ENCODE assay signal across 18 cellular contexts in the genomic region with DNA sequence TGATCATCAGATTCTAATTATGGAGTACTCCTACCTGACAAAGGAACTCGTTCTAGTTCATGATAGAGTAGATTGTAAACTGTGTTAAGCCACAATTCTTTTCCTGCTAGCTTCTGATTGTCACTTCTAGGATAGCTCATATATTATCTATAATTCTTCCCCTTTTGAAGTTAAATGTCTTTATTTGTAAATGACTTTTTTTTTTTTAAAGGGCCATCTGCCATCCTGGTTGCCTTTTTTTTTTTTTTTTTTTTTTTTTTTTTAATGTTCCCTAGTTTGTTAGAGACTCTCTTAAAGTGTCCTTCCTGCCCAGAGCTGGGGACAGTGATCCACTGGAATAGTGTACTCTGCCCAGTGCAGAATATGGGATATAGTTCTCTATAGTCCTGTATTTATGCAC. TPM values are rescaled to one million over a fixed set of nuclear protein-coding genes. Genes with fewer than 3 reads are reported as not detected.
DNase-seq lines count a peak whose midpoint lies in the region; ATAC-seq, FAIRE-seq and TF ChIP-seq lines count a peak whose summit lies in the region.
"Had no signal": no experiment of that assay in that cellular context is flagged by ENCODE, and none has a peak within 500 bp of the region (broad histone marks: within the 10 kb centered on the region; RNA-seq: fewer than 3 reads in every experiment).

No MANE protein-coding gene starts in this region.

- ATAC-seq in psoas muscle = no peak
- ATAC-seq: body of pancreas, left lung, right cardiac atrium had no signal

- H3K27ac ChIP-seq in psoas muscle = peak overlapping the region; percentile 43
- H3K27ac ChIP-seq: body of pancreas, left lung had no signal

- peaks cover 69% of the 10 kb centered on the region for H3K4me1 Mint-ChIP-seq in activated T-cell treated with anti-CD3 and anti-CD28 coated beads, Interleukin-2, amount 50 U/mL, for 24 hours (ENCODE audit: low read depth)
- peaks cover 61% of the 10 kb centered on the region for H3K4me1 Mint-ChIP-seq in dendritic cell treated with granulocyte-macrophage colony-stimulating factor and Interleukin-4, amounts not matched to agents 40 ng/mL and 50 ng/mL, for 4 days (ENCODE audit: low read depth)

- H3K9me3 ChIP-seq in psoas muscle = no peaks in the 10 kb centered on the region
- H3K9me3 ChIP-seq: body of pancreas, left lung had no signal

- peaks cover 84% of the 10 kb centered on the region for H3K36me3 Mint-ChIP-seq in activated T-cell treated with anti-CD3 and anti-CD28 coated beads, Interleukin-2, amount 50 U/mL, for 24 hours (ENCODE audit: low read depth)
- H3K36me3 Mint-ChIP-seq in dendritic cell treated with granulocyte-macrophage colony-stimulating factor and Interleukin-4, amounts not matched to agents 40 ng/mL and 50 ng/mL, for 4 days (ENCODE audit: low read depth) = peaks cover 58% of the 10 kb centered on the region

- H3K27me3 Mint-ChIP-seq in activated T-cell treated with anti-CD3 and anti-CD28 coated beads, Interleukin-2, amount 50 U/mL, for 24 hours = no peaks in the 10 kb centered on the region
- no peaks in the 10 kb centered on the region for H3K27me3 Mint-ChIP-seq in dendritic cell treated with granulocyte-macrophage colony-stimulating factor and Interleukin-4, amounts not matched to agents 40 ng/mL and 50 ng/mL, for 4 days

- no peaks in the 10 kb centered on the region for H3K27me3 ChIP-seq in psoas muscle (ENCODE audit: insufficient read depth in 3 of 3, low read length in 2 of 3)
- H3K27me3 ChIP-seq: body of pancreas, left lung, MG63 had no signal

- H3K4me1 ChIP-seq in psoas muscle = peaks cover 37% of the 10 kb centered on the region

- peaks cover 0 to 28% of the 10 kb centered on the region in 2 donors for H3K36me3 ChIP-seq in psoas muscle (ENCODE audit: insufficient read depth in 1 of 2, low read depth in 1 of 2)

- peak overlapping the region; percentile 28 for H3K4me3 Mint-ChIP-seq in activated T-cell treated with anti-CD3 and anti-CD28 coated beads, Interleukin-2, amount 50 U/mL, for 24 hours
- H3K4me3 Mint-ChIP-seq in dendritic cell treated with granulocyte-macrophage colony-stimulating factor and Interleukin-4, amounts not matched to agents 40 ng/mL and 50 ng/mL, for 4 days = no peak overlapping the region
- H3K4me3 Mint-ChIP-seq: nephron progenitor cell had no signal

- DNase-seq in activated T-cell treated with anti-CD3 and anti-CD28 coated beads, Interleukin-2, amount 50 U/mL, for 24 hours = no peak
- no peak for DNase-seq in activated T-cell treated with anti-CD3 and anti-CD28 coated beads, Interleukin-2, amount 50 U/mL, for 1 hour
- DNase-seq in NCI-H2171 treated with DMSO at 0.1 percent for 48 hours (lab: John Stamatoyannopoulos, UW) (peak; percentile 58), psoas muscle (no peak), GM12891 (ENCODE audit: insufficient read length, low spot score) (no peak), cerebellum (ENCODE audit: low spot score) (no peak), GM13976 (ENCODE audit: low spot score) (no peak)
- DNase-seq: ACHN; activated CD4-positive, alpha-beta T cell treated with anti-CD3 and anti-CD28 coated beads for 4 hours; body of pancreas; left lung; NCI-H2029; nephron progenitor cell; right cardiac atrium had no signal

- 6 to 19% (median 18%) methylated on average over 1 of the region's 1 CpG for WGBS in psoas muscle, 3 donors

- in situ Hi-C loops in GM13976 (cut with MboI; ENCODE audit: low sequenced_read_pairs, unreplicated experiment) = no loop called here

- no peak for TF ChIP-seq POLR2A in GM12891 (IDR thresholded peaks at IDR 0.05; ENCODE audit: low read depth, low read length)

- TF ChIP-seq CTCF in psoas muscle (IDR thresholded peaks at IDR 0.05) (no peak), GM13976 (IDR thresholded peaks at IDR 0.05; ENCODE audit: borderline replicate concordance, control extremely low read depth, extremely low read depth, insufficient read depth, missing control alignments) (no peak)

- H3K9me3 Mint-ChIP-seq in activated T-cell treated with anti-CD3 and anti-CD28 coated beads, Interleukin-2, amount 50 U/mL, for 24 hours = no peaks in the 10 kb centered on the region
- no peaks in the 10 kb centered on the region for H3K9me3 Mint-ChIP-seq in dendritic cell treated with granulocyte-macrophage colony-stimulating factor and Interleukin-4, amounts not matched to agents 40 ng/mL and 50 ng/mL, for 4 days
- H3K9me3 Mint-ChIP-seq: activated T-helper 2 cell treated with anti-CD3 and anti-CD28 coated beads, Interferon-gamma antibody, Interleukin-2, Interleukin-4, amounts not matched to agents 10 μg/mL and 5 μg/mL and 100 μg/mL, durations not matched to agents 14 hours and 24 hours and 36 hours had no signal

- intact Hi-C loops in dendritic cell treated with granulocyte-macrophage colony-stimulating factor and Interleukin-4, amounts not matched to agents 40 ng/mL and 50 ng/mL, for 4 days (cut with micrococcal nuclease) = no loop called here
- intact Hi-C loops in psoas muscle (cut with DNase I) = no loop called here

- no peak for FAIRE-seq in GM12891 (lab: Jason Lieb, UNC)
- FAIRE-seq: D721Med had no signal

- H3K4me3 ChIP-seq in psoas muscle = no peak overlapping the region
- H3K4me3 ChIP-seq: body of pancreas, left lung, MG63 had no signal

- peak overlapping the region; percentile 74 for H3K27ac Mint-ChIP-seq in activated T-cell treated with anti-CD3 and anti-CD28 coated beads, Interleukin-2, amount 50 U/mL, for 24 hours
- peak overlapping the region; percentile 27 for H3K27ac Mint-ChIP-seq in dendritic cell treated with granulocyte-macrophage colony-stimulating factor and Interleukin-4, amounts not matched to agents 40 ng/mL and 50 ng/mL, for 4 days

TF ChIP-seq in GM12891, 5 proteins besides CTCF, POLR2A, EP300 and RAD21:
- TF ChIP-seq SPI1 (IDR thresholded peaks at IDR 0.05; ENCODE audit: low read depth, low read length) (no peak), POU2F2 (IDR thresholded peaks at IDR 0.05; ENCODE audit: low read depth, low read length) (no peak), PAX5 (IDR thresholded peaks at IDR 0.05; ENCODE audit: insufficient read depth, low read length, severe bottlenecking) (no peak), TAF1 (IDR thresholded peaks at IDR 0.05; ENCODE audit: low read depth, low read length) (no peak), POLR2AphosphoS5 (IDR thresholded peaks at IDR 0.05; ENCODE audit: low read depth, low read length) (no peak)
TF ChIP-seq in GM12891: peak in this region for 0.

RNA-seq across cellular contexts. Expression of gene CHAMP1, which starts 4.3 kb away (rescaled TPM):
- total RNA-seq in psoas muscle (10 to 100 TPM; 11.6 to 14.8 (median 13.0) TPM), cerebellum (9.3 TPM)
- 10 to 100 TPM in 1 of 3 donors, 1 to 10 TPM in 2; 4.7 to 11.7 (median 9.6) TPM for polyA plus RNA-seq in psoas muscle
- polyA plus RNA-seq in GM12891 (2012; ENCODE audit: low read depth, missing spikeins) = 16.4 TPM

RNA-seq across cellular contexts. Expression of gene UPF3A, which starts 37.2 kb away (rescaled TPM):
- total RNA-seq in psoas muscle = 10 to 100 TPM; 15.1 to 20.0 (median 18.0) TPM
- 10 to 100 TPM; 26.1 to 33.6 (median 29.4) TPM for polyA plus RNA-seq in psoas muscle
- polyA plus RNA-seq in GM12891 (2012; ENCODE audit: low read depth, missing spikeins) = 38.1 TPM
- 86.5 TPM for total RNA-seq in cerebellum
